Comparison of ENCODE assay signal across 9 cellular contexts in the genomic region with DNA sequence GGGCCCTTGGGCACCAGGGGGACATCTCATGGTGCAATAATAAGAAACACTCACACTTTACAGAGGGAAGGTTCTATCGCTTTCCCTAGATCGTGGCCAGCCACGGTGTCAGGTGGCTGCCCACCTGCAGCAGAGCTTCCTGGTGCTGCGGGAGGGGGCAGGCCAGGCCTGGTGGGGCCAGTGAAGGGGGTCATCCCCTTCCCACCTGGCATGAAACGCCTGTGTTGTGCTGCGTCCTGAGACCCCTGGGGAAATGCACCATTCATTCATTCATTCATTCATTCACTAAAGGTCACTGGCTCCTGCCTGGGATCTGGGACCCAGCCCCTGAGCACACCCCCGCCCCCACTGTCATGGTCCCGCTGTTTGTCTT. TPM values are rescaled to one million over a fixed set of nuclear protein-coding genes. Genes with fewer than 3 reads are reported as not detected.
DNase-seq lines count a peak whose midpoint lies in the region; ATAC-seq and TF ChIP-seq lines count a peak whose summit lies in the region.
"Had no signal": no experiment of that assay in that cellular context is flagged by ENCODE, and none has a peak within 500 bp of the region (broad histone marks: within the 10 kb centered on the region; RNA-seq: fewer than 3 reads in every experiment).

No MANE protein-coding gene starts in this region.

- peaks cover 16% of the 10 kb centered on the region for H3K27me3 ChIP-seq in HUES64 (ENCODE audit: insufficient read depth, low read length)
- H3K27me3 ChIP-seq in dorsolateral prefrontal cortex = peaks cover 0 to 23% (median 7%) of the 10 kb centered on the region in 45 donors
- H3K27me3 ChIP-seq in muscle layer of duodenum (ENCODE audit: low read depth, low read length) = no peaks in the 10 kb centered on the region

- intact Hi-C loops in dorsolateral prefrontal cortex (cut with DNase I) = no loop called here

- no peaks in the 10 kb centered on the region for H3K9me3 ChIP-seq in HUES64 (ENCODE audit: insufficient read depth, low read depth, low read length)
- H3K9me3 ChIP-seq in muscle layer of duodenum (ENCODE audit: control insufficient read depth in 1 of 2, low read length in 2 of 2) = no peaks in the 10 kb centered on the region

- peak overlapping the region; percentile 64 for H3K4me3 ChIP-seq in AG04449 (ENCODE audit: low read depth, low read length)
- H3K4me3 ChIP-seq in HUES64 (ENCODE audit: low read length) = peak overlapping the region; percentile 70
- peak overlapping the region in 55 of 59 donors; percentile 1 to 61 (median 40) for H3K4me3 ChIP-seq in dorsolateral prefrontal cortex
- H3K4me3 ChIP-seq in muscle layer of duodenum (ENCODE audit: low read depth in 1 of 2, low read length in 2 of 2) = peak overlapping the region; percentile 63 to 66

- H3K36me3 ChIP-seq in HUES64 (ENCODE audit: insufficient read depth, low read length) = no peaks in the 10 kb centered on the region
- peaks cover 0 to 3% of the 10 kb centered on the region in 2 donors for H3K36me3 ChIP-seq in muscle layer of duodenum (ENCODE audit: control insufficient read depth in 1 of 2, insufficient read depth in 2 of 2, low read length in 2 of 2)

- DNase-seq in AG04449 (ENCODE audit: low read depth, low spot score) (no peak), dorsolateral prefrontal cortex (no peak), NCI-H2107 (lab: John Stamatoyannopoulos, UW) (no peak), GM03348 (ENCODE audit: low spot score) (no peak)

- CTCF ChIA-PET in AG04449 (lab: Yijun Ruan, JAX) = interaction anchor here (1.0 to 6.3 kb wide), 11 partner anchors 15 to 325 kb away, joined by 3 to 63 read pairs (median 5); a partner anchor contains a TSS

- peaks cover 12% of the 10 kb centered on the region for H3K4me1 ChIP-seq in HUES64 (ENCODE audit: insufficient read depth, low read length)
- H3K4me1 ChIP-seq in muscle layer of duodenum (ENCODE audit: control insufficient read depth in 1 of 2, insufficient read depth in 2 of 2, low read length in 2 of 2) = peaks cover 0 to 18% of the 10 kb centered on the region in 2 donors

- no peak overlapping the region for H3K9ac ChIP-seq in HUES64 (ENCODE audit: low read depth, low read length)

- H3K27ac ChIP-seq in HUES64 (ENCODE audit: low read depth, low read length) = no peak overlapping the region
- H3K27ac ChIP-seq in dorsolateral prefrontal cortex = peak overlapping the region in 1 of 59 donors; percentile 14
- no peak overlapping the region for H3K27ac ChIP-seq in muscle layer of duodenum (ENCODE audit: low read length)

- no peak for TF ChIP-seq CTCF in AG04449 (IDR thresholded peaks at IDR 0.05; ENCODE audit: insufficient read depth, low read length, missing control alignments)
- no peak for TF ChIP-seq CTCF in dorsolateral prefrontal cortex (IDR thresholded peaks at IDR 0.05 in 54 of 56, conservative IDR thresholded peaks at IDR 0.05 in 2 of 56; ENCODE audit: low read depth in 1 of 56, partially characterized antibody in 56 of 56)

- WGBS in HUES64 = 35% methylated on average over 8 of the region's 8 CpGs

- ATAC-seq in HG03196 (IDR thresholded peaks at IDR 0.05; ENCODE audit: unreplicated experiment) (no peak), HG02678 (IDR thresholded peaks at IDR 0.05; ENCODE audit: unreplicated experiment) (no peak)
- ATAC-seq: SK-N-SH treated with all-trans-retinoic acid at 6 μM for 48 hours had no signal

- POLR2A ChIA-PET in AG04449 (lab: Yijun Ruan, JAX) = interaction anchor here (0.6 kb wide), 1 partner anchor 18 kb away, joined by 3 read pairs; no protein-coding TSS in a partner anchor

RNA-seq across cellular contexts. Expression of a gene that starts 0.4 kb away (rescaled TPM):
- 8.1 TPM for polyA plus RNA-seq in HUES64 (2013, experiment 1 of 2)
- 10.3 TPM for polyA plus RNA-seq in HUES64 (2013, experiment 2 of 2)
- 1 to 10 TPM in 65 of 120 experiments, under 1 TPM in 38, not detected in 17; 0.31 to 5.2 (median 1.2) TPM for total RNA-seq in dorsolateral prefrontal cortex

RNA-seq across cellular contexts. Expression of a gene that starts 33.3 kb away (rescaled TPM):
- polyA plus RNA-seq in HUES64 (2013, experiment 1 of 2) = 0.75 TPM
- polyA plus RNA-seq in HUES64 (2013, experiment 2 of 2) = 1.4 TPM
- total RNA-seq in dorsolateral prefrontal cortex = 10 to 100 TPM in 119 of 120 experiments, 1 to 10 TPM in 1; 9.8 to 66.2 (median 35.2) TPM
